In the genomic region with DNA sequence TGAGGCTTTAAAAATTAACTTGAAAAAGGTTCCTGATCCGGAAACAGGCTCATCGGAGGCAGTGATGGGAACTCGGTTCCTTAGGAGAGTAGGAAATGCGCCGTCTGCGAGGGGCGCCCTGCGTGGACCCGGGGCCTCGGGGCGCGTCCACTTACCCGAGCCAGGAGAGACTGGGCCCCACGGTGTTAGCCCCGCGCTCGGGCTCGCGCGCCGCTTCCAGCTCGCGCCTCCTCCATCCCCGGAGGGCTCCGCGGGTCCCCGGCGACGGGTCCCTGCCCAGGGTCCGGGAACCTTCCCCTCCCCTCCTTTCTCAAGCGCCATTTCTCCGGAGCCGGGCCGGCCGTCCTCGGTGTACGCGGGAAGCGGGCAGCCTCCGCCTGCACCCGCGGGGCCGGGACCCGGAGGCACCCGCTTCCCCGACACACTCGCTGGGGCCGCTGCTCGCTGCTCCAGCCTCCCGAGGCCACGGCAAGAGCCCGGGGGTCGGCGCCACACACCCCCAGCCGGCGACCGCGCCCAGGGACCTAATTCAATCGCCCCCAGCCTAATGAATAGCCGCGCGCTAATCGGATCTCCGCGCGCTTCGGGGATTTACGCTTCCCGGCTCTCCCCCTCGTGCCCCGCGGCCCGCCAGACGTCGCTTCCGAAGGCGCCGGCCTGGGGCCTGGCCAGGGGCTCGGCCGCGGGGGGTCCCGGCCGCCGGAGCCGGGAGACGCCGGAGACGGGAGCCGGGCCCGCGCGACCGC, we compare ENCODE assay signal across 1 cellular context.
TF ChIP-seq lines count a peak whose summit lies in the region.

No MANE protein-coding gene starts in this region.

TF ChIP-seq in WTC11, 78 proteins besides CTCF, POLR2A, EP300 and RAD21 (continued from another document):
- TF ChIP-seq, protein P1, sequence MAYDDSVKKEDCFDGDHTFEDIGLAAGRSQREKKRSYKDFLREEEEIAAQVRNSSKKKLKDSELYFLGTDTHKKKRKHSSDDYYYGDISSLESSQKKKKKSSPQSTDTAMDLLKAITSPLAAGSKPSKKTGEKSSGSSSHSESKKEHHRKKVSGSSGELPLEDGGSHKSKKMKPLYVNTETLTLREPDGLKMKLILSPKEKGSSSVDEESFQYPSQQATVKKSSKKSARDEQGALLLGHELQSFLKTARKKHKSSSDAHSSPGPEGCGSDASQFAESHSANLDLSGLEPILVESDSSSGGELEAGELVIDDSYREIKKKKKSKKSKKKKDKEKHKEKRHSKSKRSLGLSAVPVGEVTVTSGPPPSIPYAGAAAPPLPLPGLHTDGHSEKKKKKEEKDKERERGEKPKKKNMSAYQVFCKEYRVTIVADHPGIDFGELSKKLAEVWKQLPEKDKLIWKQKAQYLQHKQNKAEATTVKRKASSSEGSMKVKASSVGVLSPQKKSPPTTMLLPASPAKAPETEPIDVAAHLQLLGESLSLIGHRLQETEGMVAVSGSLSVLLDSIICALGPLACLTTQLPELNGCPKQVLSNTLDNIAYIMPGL (CRISPR knock-in tag; IDR thresholded peaks at IDR 0.05) = no peak
- no peak for TF ChIP-seq CREB1 (CRISPR knock-in tag; IDR thresholded peaks at IDR 0.05)
- TF ChIP-seq, protein P2, sequence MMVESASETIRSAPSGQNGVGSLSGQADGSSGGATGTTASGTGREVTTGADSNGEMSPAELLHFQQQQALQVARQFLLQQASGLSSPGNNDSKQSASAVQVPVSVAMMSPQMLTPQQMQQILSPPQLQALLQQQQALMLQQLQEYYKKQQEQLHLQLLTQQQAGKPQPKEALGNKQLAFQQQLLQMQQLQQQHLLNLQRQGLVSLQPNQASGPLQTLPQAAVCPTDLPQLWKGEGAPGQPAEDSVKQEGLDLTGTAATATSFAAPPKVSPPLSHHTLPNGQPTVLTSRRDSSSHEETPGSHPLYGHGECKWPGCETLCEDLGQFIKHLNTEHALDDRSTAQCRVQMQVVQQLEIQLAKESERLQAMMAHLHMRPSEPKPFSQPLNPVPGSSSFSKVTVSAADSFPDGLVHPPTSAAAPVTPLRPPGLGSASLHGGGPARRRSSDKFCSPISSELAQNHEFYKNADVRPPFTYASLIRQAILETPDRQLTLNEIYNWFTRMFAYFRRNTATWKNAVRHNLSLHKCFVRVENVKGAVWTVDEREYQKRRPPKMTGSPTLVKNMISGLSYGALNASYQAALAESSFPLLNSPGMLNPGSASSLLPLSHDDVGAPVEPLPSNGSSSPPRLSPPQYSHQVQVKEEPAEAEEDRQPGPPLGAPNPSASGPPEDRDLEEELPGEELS (CRISPR knock-in tag; IDR thresholded peaks at IDR 0.05) = no peak
- TF ChIP-seq, protein P3, sequence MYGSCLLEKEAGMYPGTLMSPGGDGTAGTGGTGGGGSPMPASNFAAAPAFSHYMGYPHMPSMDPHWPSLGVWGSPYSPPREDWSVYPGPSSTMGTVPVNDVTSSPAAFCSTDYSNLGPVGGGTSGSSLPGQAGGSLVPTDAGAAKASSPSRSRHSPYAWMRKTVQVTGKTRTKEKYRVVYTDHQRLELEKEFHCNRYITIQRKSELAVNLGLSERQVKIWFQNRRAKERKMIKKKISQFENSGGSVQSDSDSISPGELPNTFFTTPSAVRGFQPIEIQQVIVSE (CRISPR knock-in tag; IDR thresholded peaks at IDR 0.05; ENCODE audit: borderline replicate concordance) = no peak
- TF ChIP-seq, protein P4, sequence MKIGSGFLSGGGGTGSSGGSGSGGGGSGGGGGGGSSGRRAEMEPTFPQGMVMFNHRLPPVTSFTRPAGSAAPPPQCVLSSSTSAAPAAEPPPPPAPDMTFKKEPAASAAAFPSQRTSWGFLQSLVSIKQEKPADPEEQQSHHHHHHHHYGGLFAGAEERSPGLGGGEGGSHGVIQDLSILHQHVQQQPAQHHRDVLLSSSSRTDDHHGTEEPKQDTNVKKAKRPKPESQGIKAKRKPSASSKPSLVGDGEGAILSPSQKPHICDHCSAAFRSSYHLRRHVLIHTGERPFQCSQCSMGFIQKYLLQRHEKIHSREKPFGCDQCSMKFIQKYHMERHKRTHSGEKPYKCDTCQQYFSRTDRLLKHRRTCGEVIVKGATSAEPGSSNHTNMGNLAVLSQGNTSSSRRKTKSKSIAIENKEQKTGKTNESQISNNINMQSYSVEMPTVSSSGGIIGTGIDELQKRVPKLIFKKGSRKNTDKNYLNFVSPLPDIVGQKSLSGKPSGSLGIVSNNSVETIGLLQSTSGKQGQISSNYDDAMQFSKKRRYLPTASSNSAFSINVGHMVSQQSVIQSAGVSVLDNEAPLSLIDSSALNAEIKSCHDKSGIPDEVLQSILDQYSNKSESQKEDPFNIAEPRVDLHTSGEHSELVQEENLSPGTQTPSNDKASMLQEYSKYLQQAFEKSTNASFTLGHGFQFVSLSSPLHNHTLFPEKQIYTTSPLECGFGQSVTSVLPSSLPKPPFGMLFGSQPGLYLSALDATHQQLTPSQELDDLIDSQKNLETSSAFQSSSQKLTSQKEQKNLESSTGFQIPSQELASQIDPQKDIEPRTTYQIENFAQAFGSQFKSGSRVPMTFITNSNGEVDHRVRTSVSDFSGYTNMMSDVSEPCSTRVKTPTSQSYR (CRISPR knock-in tag; IDR thresholded peaks at IDR 0.05) = no peak
